11 cellular contexts compared by ENCODE assay signal in genomic region chr4:31088600-31089230, GRCh38.
A peak's percentile ranks its signal among the peaks of the same experiment; 100 is the strongest.
DNase-seq lines count a peak whose midpoint lies in the region; ATAC-seq and TF ChIP-seq lines count a peak whose summit lies in the region.
"Had no signal": no experiment of that assay in that cellular context is flagged by ENCODE, and none has a peak within 500 bp of the region (broad histone marks: within the 10 kb centered on the region; RNA-seq: fewer than 3 reads in every experiment).

No MANE protein-coding gene starts in this region.

- H3K4me3 ChIP-seq in OCI-LY3 (ENCODE audit: low read length) (no peak overlapping the region), epithelial cell of esophagus (ENCODE audit: low read length) (no peak overlapping the region)

- H3K79me2 ChIP-seq in OCI-LY3 (ENCODE audit: low read length) = no peaks in the 10 kb centered on the region

- H3K4me3 Mint-ChIP-seq in mesothelial cell of epicardium = no peak overlapping the region
- H3K4me3 Mint-ChIP-seq: activated CD4-positive, alpha-beta T cell treated with anti-CD3 and anti-CD28 coated beads for 36 hours; CD14-positive monocyte had no signal

- peak overlapping the region; percentile 34; the same call in 1 of the 2 replicates for H3K4me2 ChIP-seq in OCI-LY3 (ENCODE audit: low read length)

- peaks cover 44% of the 10 kb centered on the region for H3K4me1 Mint-ChIP-seq in mesothelial cell of epicardium
- H3K4me1 Mint-ChIP-seq: activated CD4-positive, alpha-beta T cell treated with anti-CD3 and anti-CD28 coated beads for 36 hours; CD14-positive monocyte had no signal

- TF ChIP-seq CTCF in OCI-LY3 (IDR thresholded peaks at IDR 0.05; ENCODE audit: low read depth, low read length) (no peak), epithelial cell of esophagus (IDR thresholded peaks at IDR 0.05; ENCODE audit: insufficient read depth, low read depth, low read length, missing control alignments) (no peak), mesothelial cell of epicardium (IDR thresholded peaks at IDR 0.05; ENCODE audit: unreplicated experiment) (no peak)

- no peaks in the 10 kb centered on the region for H3K9me3 Mint-ChIP-seq in mesothelial cell of epicardium

- peak overlapping the region; percentile 89 for H3K27ac Mint-ChIP-seq in mesothelial cell of epicardium
- H3K27ac Mint-ChIP-seq: activated CD4-positive, alpha-beta T cell treated with anti-CD3 and anti-CD28 coated beads for 36 hours; CD14-positive monocyte had no signal

- H3K36me3 Mint-ChIP-seq in mesothelial cell of epicardium = no peaks in the 10 kb centered on the region
- H3K36me3 Mint-ChIP-seq: CD14-positive monocyte had no signal

- DNase-seq in EH (ENCODE audit: low read depth) (peak; percentile 35), epithelial cell of esophagus (ENCODE audit: low read depth) (peak; percentile 41), mesothelial cell of epicardium (ENCODE audit: low spot score in 2 of 2, unreplicated experiment in 2 of 2) (no peak), SHP77 treated with DMSO at 0.1 percent for 48 hours (lab: John Stamatoyannopoulos, UW) (no peak), OCI-M2 (lab: John Stamatoyannopoulos, UW; ENCODE audit: unreplicated experiment) (no peak)
- DNase-seq: activated CD4-positive, alpha-beta T cell treated with anti-CD3 and anti-CD28 coated beads for 36 hours; GOT3 had no signal

- H3K27me3 ChIP-seq in OCI-LY3 (ENCODE audit: low read depth, low read length) = no peaks in the 10 kb centered on the region

- ATAC-seq in HG03342 (IDR thresholded peaks at IDR 0.05; ENCODE audit: unreplicated experiment) (no peak), HG02588 (IDR thresholded peaks at IDR 0.05; ENCODE audit: unreplicated experiment) (no peak)
- ATAC-seq: activated CD4-positive, alpha-beta T cell treated with anti-CD3 and anti-CD28 coated beads for 36 hours had no signal

- H3K9me3 ChIP-seq in OCI-LY3 (ENCODE audit: insufficient read depth, low read length) = no peaks in the 10 kb centered on the region

- no peaks in the 10 kb centered on the region for H3K27me3 Mint-ChIP-seq in mesothelial cell of epicardium (ENCODE audit: low read depth)
- H3K27me3 Mint-ChIP-seq: activated CD4-positive, alpha-beta T cell treated with anti-CD3 and anti-CD28 coated beads for 36 hours had no signal

- H3K4me1 ChIP-seq in OCI-LY3 (ENCODE audit: low read length) = peaks cover 14% of the 10 kb centered on the region

- H3K9ac ChIP-seq in OCI-LY3 (ENCODE audit: low read length) = no peak overlapping the region

- no peaks in the 10 kb centered on the region for H4K20me1 ChIP-seq in OCI-LY3 (ENCODE audit: insufficient read depth, low read length)

- peak overlapping the region; percentile 47 for H2AFZ ChIP-seq in OCI-LY3 (ENCODE audit: low read depth, low read length)

- peak overlapping the region; percentile 13; the same call in 1 of the 2 replicates for H3K27ac ChIP-seq in OCI-LY3 (ENCODE audit: low read length)

- H3K36me3 ChIP-seq in OCI-LY3 (replicated peaks; ENCODE audit: low read depth, low read length) = no peaks in the 10 kb centered on the region

Comparison
In these comparisons a context has a peak if more than half of its experiments do, and no peak if none do; other contexts are left out.
1. DNase-seq: peak in EH (single experiment) and epithelial cell of esophagus (single experiment); none in mesothelial cell of epicardium (0 of 2), SHP77 treated with DMSO at 0.1 percent for 48 hours (single experiment) and OCI-M2 (single experiment).